14 cellular contexts compared by ENCODE assay signal in the genomic region with DNA sequence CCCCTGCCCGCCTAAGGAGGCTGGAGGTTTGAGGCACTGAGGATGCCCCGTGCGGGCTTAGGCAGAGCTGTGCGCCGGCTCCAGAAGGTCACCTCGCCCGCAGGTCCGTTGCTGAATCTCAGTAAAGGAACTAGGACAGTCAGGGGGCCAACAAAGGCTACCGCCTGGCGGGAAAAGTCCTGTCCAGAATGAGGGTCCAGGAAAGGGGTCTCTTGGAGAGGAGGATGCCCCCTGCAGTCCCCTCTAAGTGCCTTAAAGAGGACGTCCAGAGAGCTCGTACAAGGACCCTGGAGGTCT. TPM values are rescaled to one million over a fixed set of nuclear protein-coding genes. Genes with fewer than 3 reads are reported as not detected.
DNase-seq lines count a peak whose midpoint lies in the region; ATAC-seq and TF ChIP-seq lines count a peak whose summit lies in the region.
"Had no signal": no experiment of that assay in that cellular context is flagged by ENCODE, and none has a peak within 500 bp of the region (broad histone marks: within the 10 kb centered on the region; RNA-seq: fewer than 3 reads in every experiment).

No MANE protein-coding gene starts in this region.

- H3K4me3 Mint-ChIP-seq in dendritic cell treated with granulocyte-macrophage colony-stimulating factor and Interleukin-4, amounts not matched to agents 40 ng/mL and 50 ng/mL, for 4 days = peak overlapping the region; percentile 65

- H3K27ac Mint-ChIP-seq in dendritic cell treated with granulocyte-macrophage colony-stimulating factor and Interleukin-4, amounts not matched to agents 40 ng/mL and 50 ng/mL, for 4 days = no peak overlapping the region
- H3K27ac Mint-ChIP-seq: IgD-negative memory B cell had no signal

- H3K4me1 ChIP-seq in cardiac muscle cell (ENCODE audit: low read depth) (no peaks in the 10 kb centered on the region), mesodermal cell (ENCODE audit: control insufficient read depth, insufficient read depth, low read length, poor library complexity, severe bottlenecking) (peaks cover 17% of the 10 kb centered on the region), upper lobe of right lung (peaks cover 14% of the 10 kb centered on the region)

- H3K9me3 ChIP-seq in cardiac muscle cell (ENCODE audit: low read depth) (no peaks in the 10 kb centered on the region), mesodermal cell (ENCODE audit: control insufficient read depth, low read length) (no peaks in the 10 kb centered on the region), upper lobe of right lung (no peaks in the 10 kb centered on the region)
- H3K9me3 ChIP-seq: neutrophil had no signal

- intact Hi-C loops in cardiac septum (cut with DNase I) (no loop called here), upper lobe of right lung (cut with DNase I) (no loop called here)
- intact Hi-C loops in dendritic cell treated with granulocyte-macrophage colony-stimulating factor and Interleukin-4, amounts not matched to agents 40 ng/mL and 50 ng/mL, for 4 days (cut with micrococcal nuclease) = no loop called here

- no peaks in the 10 kb centered on the region for H3K36me3 Mint-ChIP-seq in dendritic cell treated with granulocyte-macrophage colony-stimulating factor and Interleukin-4, amounts not matched to agents 40 ng/mL and 50 ng/mL, for 4 days (ENCODE audit: low read depth)

- DNase-seq in cardiac muscle cell (ENCODE audit: low read depth in 1 of 2, low spot score in 1 of 2) (peak in 1 of 2 donors; percentile 21), cardiac septum (ENCODE audit: low spot score) (no peak), upper lobe of right lung (no peak), DMS153 (lab: John Stamatoyannopoulos, UW) (no peak)
- DNase-seq: activated effector memory CD4-positive, alpha-beta T cell treated with Interleukin-2 at 50 U/mL for 16 hours; aorta; stimulated activated CD4-positive, alpha-beta T cell treated with anti-CD3 and anti-CD28 coated beads, Interleukin-4, amount 100 ng/mL, for 4 hours had no signal

- H3K27me3 ChIP-seq in cardiac muscle cell = peaks cover 52% of the 10 kb centered on the region
- H3K27me3 ChIP-seq in upper lobe of right lung = peaks cover 72% of the 10 kb centered on the region

- peaks cover 32% of the 10 kb centered on the region for H3K4me1 Mint-ChIP-seq in dendritic cell treated with granulocyte-macrophage colony-stimulating factor and Interleukin-4, amounts not matched to agents 40 ng/mL and 50 ng/mL, for 4 days (ENCODE audit: low read depth)

- peak overlapping the region; percentile 19 for H3K4me3 ChIP-seq in cardiac muscle cell
- peak overlapping the region; percentile 18 for H3K4me3 ChIP-seq in mesodermal cell (ENCODE audit: extremely low read depth, insufficient read depth, low read length, poor library complexity, severe bottlenecking)
- H3K4me3 ChIP-seq in upper lobe of right lung = peak overlapping the region; percentile 36

- no peaks in the 10 kb centered on the region for H3K9me3 Mint-ChIP-seq in dendritic cell treated with granulocyte-macrophage colony-stimulating factor and Interleukin-4, amounts not matched to agents 40 ng/mL and 50 ng/mL, for 4 days
- H3K9me3 Mint-ChIP-seq: IgD-negative memory B cell had no signal

- no peak overlapping the region for H3K27ac ChIP-seq in cardiac muscle cell
- no peak overlapping the region for H3K27ac ChIP-seq in mesodermal cell (ENCODE audit: low read depth, low read length, severe bottlenecking)
- H3K27ac ChIP-seq in upper lobe of right lung = no peak overlapping the region
- H3K27ac ChIP-seq: neutrophil had no signal

- ATAC-seq in upper lobe of right lung (peak; percentile 37), HG02884 (IDR thresholded peaks at IDR 0.05; ENCODE audit: unreplicated experiment) (no peak), HG02763 (IDR thresholded peaks at IDR 0.05; ENCODE audit: unreplicated experiment) (no peak)

- no peaks in the 10 kb centered on the region for H3K36me3 ChIP-seq in cardiac muscle cell
- H3K36me3 ChIP-seq in mesodermal cell (ENCODE audit: control insufficient read depth, insufficient read depth, low read length) = no peaks in the 10 kb centered on the region
- H3K36me3 ChIP-seq in upper lobe of right lung = no peaks in the 10 kb centered on the region
- H3K36me3 ChIP-seq: neutrophil had no signal

- TF ChIP-seq CTCF in cardiac muscle cell (IDR thresholded peaks at IDR 0.05; ENCODE audit: low read depth, low read length) (no peak), upper lobe of right lung (IDR thresholded peaks at IDR 0.05) (no peak)

- WGBS in mesodermal cell (ENCODE audit: insufficient coverage in 2 of 2), 2 experiments = 2 to 3% methylated on average over 11 of the region's 12 CpGs

- H3K27me3 Mint-ChIP-seq in dendritic cell treated with granulocyte-macrophage colony-stimulating factor and Interleukin-4, amounts not matched to agents 40 ng/mL and 50 ng/mL, for 4 days = peaks cover 90% of the 10 kb centered on the region

RNA-seq across cellular contexts. Expression of gene PVALB, which starts 0.5 kb away (rescaled TPM):
- total RNA-seq in cardiac muscle cell = not detected in 2 replicates
- polyA plus RNA-seq in cardiac muscle cell = not detected in 2 replicates
- total RNA-seq in cardiac septum = not detected
- polyA plus RNA-seq in mesodermal cell (2013, experiment 1 of 2) = not detected
- polyA plus RNA-seq in mesodermal cell (2013, experiment 2 of 2) = not detected
- total RNA-seq in upper lobe of right lung = 2.5 TPM
- total RNA-seq: aorta, kidney epithelial cell had no signal
- polyA plus RNA-seq: aorta, IgD-negative memory B cell had no signal

RNA-seq across cellular contexts. Expression of gene IFT27, which starts 40.4 kb away (rescaled TPM):
- total RNA-seq in cardiac muscle cell (56.7 and 59.9 TPM in 2 replicates), cardiac septum (24.7 TPM), upper lobe of right lung (21.5 TPM)
- polyA plus RNA-seq in cardiac muscle cell = 60.7 and 86.5 TPM in 2 replicates
- polyA plus RNA-seq in mesodermal cell (2013, experiment 1 of 2) = 39.5 TPM
- polyA plus RNA-seq in mesodermal cell (2013, experiment 2 of 2) = 35.0 TPM

RNA-seq across cellular contexts. Expression of gene NCF4, which starts 44.5 kb away (rescaled TPM):
- total RNA-seq in cardiac muscle cell = not detected in 2 replicates
- not detected in 2 replicates for polyA plus RNA-seq in cardiac muscle cell
- 6.1 TPM for total RNA-seq in cardiac septum
- not detected for polyA plus RNA-seq in mesodermal cell (2013, experiment 1 of 2)
- polyA plus RNA-seq in mesodermal cell (2013, experiment 2 of 2) = not detected
- total RNA-seq in upper lobe of right lung = 37.0 TPM
- total RNA-seq: kidney epithelial cell had no signal
